In the genomic region with DNA sequence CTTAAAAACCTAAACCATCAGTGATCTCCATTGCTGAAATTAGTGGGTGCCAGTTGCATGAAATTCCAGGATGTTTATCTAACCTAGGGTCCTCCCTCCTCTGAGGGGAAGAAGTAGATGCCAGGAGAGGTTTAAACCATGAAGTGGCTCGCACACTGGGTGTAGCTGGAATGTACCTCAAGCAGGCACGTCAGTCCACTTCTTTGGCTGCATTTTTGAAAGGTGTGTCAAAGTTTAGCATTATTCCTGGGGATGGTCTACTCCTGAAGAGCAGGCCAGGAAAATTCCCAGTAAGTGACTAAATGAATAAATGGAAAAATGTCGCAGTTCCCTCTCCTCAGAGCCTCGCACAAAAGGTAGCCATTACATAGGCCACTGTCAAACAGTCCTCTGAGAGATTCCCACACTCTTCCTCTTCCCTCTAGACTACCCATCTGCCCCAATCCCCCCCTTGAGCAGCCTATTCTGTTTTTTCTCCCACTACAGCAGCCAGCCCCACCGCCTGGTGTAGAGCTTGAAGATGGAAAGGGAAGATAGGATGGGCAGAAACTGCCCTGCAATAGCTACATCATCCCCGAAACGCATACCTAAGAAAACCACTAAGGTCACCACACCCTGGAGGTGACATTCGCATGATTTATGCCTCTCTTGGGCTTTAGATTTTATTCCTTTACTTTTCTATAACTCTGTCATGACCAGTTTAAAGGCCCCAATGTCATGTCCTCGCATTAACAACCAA, we compare ENCODE assay signal across 8 cellular contexts. TPM values are rescaled to one million over a fixed set of nuclear protein-coding genes. Genes with fewer than 3 reads are reported as not detected.
A peak's percentile ranks its signal among the peaks of the same experiment; 100 is the strongest.
DNase-seq lines count a peak whose midpoint lies in the region; ATAC-seq, FAIRE-seq and TF ChIP-seq lines count a peak whose summit lies in the region.

No MANE protein-coding gene starts in this region.

- peak overlapping the region; percentile 78 for H3K4me2 ChIP-seq in astrocyte (ENCODE audit: low read length)

- H3K27ac ChIP-seq in astrocyte (ENCODE audit: low read depth, low read length): peak overlapping the region; percentile 92
- H3K27ac ChIP-seq in mesodermal cell (ENCODE audit: low read depth, low read length, severe bottlenecking): no peak overlapping the region

- peak overlapping the region; percentile 89 for H3K4me3 ChIP-seq in astrocyte (ENCODE audit: insufficient read depth, low read depth, low read length)
- peak overlapping the region; percentile 84 for H3K4me3 ChIP-seq in mesodermal cell (ENCODE audit: extremely low read depth, insufficient read depth, low read length, poor library complexity, severe bottlenecking)
- no peak overlapping the region for H3K4me3 ChIP-seq in mucosa of descending colon

- peaks cover 33% of the 10 kb centered on the region for H4K20me1 ChIP-seq in astrocyte (ENCODE audit: insufficient read depth, low read length)

- peak overlapping the region; percentile 59 for H3K27ac Mint-ChIP-seq in astrocyte (ENCODE audit: unreplicated experiment)

- 86 to 94% methylated on average over 6 to 9 of the region's 9 CpGs for WGBS in mesodermal cell (ENCODE audit: insufficient coverage in 2 of 2), 2 experiments

- H3K36me3 Mint-ChIP-seq in astrocyte (ENCODE audit: low read depth, unreplicated experiment): peaks cover 2% of the 10 kb centered on the region

- H3K9me3 Mint-ChIP-seq in astrocyte (ENCODE audit: unreplicated experiment): no peaks in the 10 kb centered on the region

- peaks cover 43% of the 10 kb centered on the region for H3K79me2 ChIP-seq in astrocyte (ENCODE audit: insufficient read depth, low read length)

- ATAC-seq in mucosa of descending colon: no peak

- H3K27me3 ChIP-seq in astrocyte (ENCODE audit: insufficient read depth, low read length): no peaks in the 10 kb centered on the region

- peak overlapping the region; percentile 90 for H3K4me3 Mint-ChIP-seq in astrocyte (ENCODE audit: unreplicated experiment)

- H3K4me1 Mint-ChIP-seq in astrocyte (ENCODE audit: low read depth, unreplicated experiment): peaks cover 18% of the 10 kb centered on the region

- FAIRE-seq in astrocyte (lab: Jason Lieb, UNC): no peak

- peak overlapping the region; percentile 94 for H3K9ac ChIP-seq in astrocyte (ENCODE audit: low read length)

- DNase-seq in A172 (ENCODE audit: low spot score) (peak; percentile 88), HS-5 (ENCODE audit: low read depth) (peak; percentile 56), astrocyte (ENCODE audit: low read depth) (peak; percentile 68), NCI-H2196 treated with DMSO at 0.1 percent for 48 hours (lab: John Stamatoyannopoulos, UW; ENCODE audit: unreplicated experiment) (no peak), amniotic stem cell (lab: John Stamatoyannopoulos, UW) (no peak), mucosa of descending colon (no peak)
- DNase-seq in stimulated activated CD4-positive, alpha-beta T cell treated with anti-CD3 and anti-CD28 coated beads, Interleukin-4, amount 100 ng/mL, for 4 hours: no peak

- H2AFZ ChIP-seq in astrocyte (ENCODE audit: low read depth, low read length): peak overlapping the region; percentile 87

- TF ChIP-seq CTCF in astrocyte (IDR thresholded peaks at IDR 0.05; ENCODE audit: insufficient read depth, low read depth, low read length) (no peak), mucosa of descending colon (IDR thresholded peaks at IDR 0.05) (no peak)

- H3K36me3 ChIP-seq in astrocyte (ENCODE audit: insufficient read depth, low read length) (no peaks in the 10 kb centered on the region), mesodermal cell (ENCODE audit: control insufficient read depth, insufficient read depth, low read length) (no peaks in the 10 kb centered on the region), mucosa of descending colon (ENCODE audit: low read depth) (no peaks in the 10 kb centered on the region)

- intact Hi-C loops in mucosa of descending colon (cut with DNase I, micrococcal nuclease): no loop called here

- H3K4me1 ChIP-seq in astrocyte (ENCODE audit: insufficient read depth, low read length) (peaks cover 13% of the 10 kb centered on the region), mesodermal cell (ENCODE audit: control insufficient read depth, insufficient read depth, low read length, poor library complexity, severe bottlenecking) (no peaks in the 10 kb centered on the region), mucosa of descending colon (ENCODE audit: low read depth) (peaks cover 13% of the 10 kb centered on the region)

- no peaks in the 10 kb centered on the region for H3K27me3 Mint-ChIP-seq in astrocyte (ENCODE audit: low read depth, unreplicated experiment)

- no peaks in the 10 kb centered on the region for H3K9me3 ChIP-seq in astrocyte (ENCODE audit: insufficient read depth, low read depth, low read length)
- no peaks in the 10 kb centered on the region for H3K9me3 ChIP-seq in mesodermal cell (ENCODE audit: control insufficient read depth, low read length)
- no peaks in the 10 kb centered on the region for H3K9me3 ChIP-seq in mucosa of descending colon

RNA-seq across cellular contexts. Expression of gene TMOD3, which starts 0.7 kb away (rescaled TPM):
- 46.5 and 54.7 TPM in 2 replicates for total RNA-seq in A172 (2014; rRNA removed; shearing (Covaris generic))
- total RNA-seq in astrocyte (65.2 TPM in 2 replicates), mucosa of descending colon (10 to 100 TPM; 43.8 to 65.2 (median 63.7) TPM)
- 26.1 TPM for polyA plus RNA-seq in mesodermal cell (2013, experiment 1 of 2)
- 27.1 TPM for polyA plus RNA-seq in mesodermal cell (2013, experiment 2 of 2)

Comparison
In these comparisons a context has a peak if more than half of its experiments do, and no peak if none do; other contexts are left out.
1. DNase-seq: peak in A172 (single experiment), HS-5 (single experiment) and astrocyte (single experiment); none in NCI-H2196 treated with DMSO at 0.1 percent for 48 hours (single experiment), amniotic stem cell (single experiment), stimulated activated CD4-positive, alpha-beta T cell treated with anti-CD3 and anti-CD28 coated beads, Interleukin-4, amount 100 ng/mL, for 4 hours (0 of 2) and mucosa of descending colon (0 of 3).